31 cellular contexts compared by ENCODE assay signal in genomic region chr3:175580318-175580717, GRCh38.
"Had no signal": no experiment of that assay in that cellular context is flagged by ENCODE, and none has a peak within 500 bp of the region (broad histone marks: within the 10 kb centered on the region; RNA-seq: fewer than 3 reads in every experiment).

No MANE protein-coding gene starts in this region.

- H3K4me1 ChIP-seq: neural progenitor cell, parathyroid adenoma, psoas muscle, spleen, suprapubic skin, testis, tibial artery, transverse colon, upper lobe of right lung, uterus had no signal

- H3K4me1 Mint-ChIP-seq: natural killer cell; stimulated activated memory B cell treated with anti-CD40 and anti-IgM and Interleukin-4, amounts not matched to agents 10 μg/mL and 1 μg/mL and 100 μg/mL, for 72 hours; stimulated activated naive CD8-positive, alpha-beta T cell treated with anti-CD3 and anti-CD28 coated beads, Interleukin-15, amount 100 ng/mL, for 72 hours had no signal

- ATAC-seq: natural killer cell; psoas muscle; right cardiac atrium; sciatic nerve; stimulated activated memory B cell treated with anti-CD40 and anti-IgM and Interleukin-4, amounts not matched to agents 10 μg/mL and 1 μg/mL and 100 μg/mL, for 72 hours; stimulated activated naive CD8-positive, alpha-beta T cell treated with anti-CD3 and anti-CD28 coated beads, Interleukin-15, amount 100 ng/mL, for 72 hours; stimulated activated naive CD8-positive, alpha-beta T cell treated with anti-CD3 and anti-CD28 coated beads, Interleukin-15, Interleukin-2, amounts not matched to agents 100 U/mL and 50 U/mL, for 24 hours; upper lobe of right lung had no signal

- DNase-seq: natural killer cell; occipital lobe; ovary; posterior cingulate gyrus; psoas muscle; right cardiac atrium; spleen; stimulated activated CD4-positive, alpha-beta T cell treated with anti-CD3 and anti-CD28 coated beads, Interleukin-12 subunit alpha, Interleukin-12 subunit beta, amount 100 ng/mL, for 4 hours; stimulated activated CD4-positive, alpha-beta T cell treated with anti-CD3 and anti-CD28 coated beads, Interleukin-1b, Interleukin-23, amount 100 ng/mL, for 48 hours; stimulated activated CD4-positive, alpha-beta T cell treated with anti-CD3 and anti-CD28 coated beads, Interleukin-4, amount 100 ng/mL, for 1 hour; stimulated activated CD4-positive, alpha-beta T cell treated with anti-CD3 and anti-CD28 coated beads, Interleukin-4, amount 100 ng/mL, for 4 hours; stimulated activated CD8-positive, alpha-beta memory T cell treated with anti-CD3 and anti-CD28 coated beads, Interleukin-4, amount 100 ng/mL, for 48 hours; stimulated activated naive CD4-positive, alpha-beta T cell; stimulated activated naive CD8-positive, alpha-beta T cell treated with anti-CD3 and anti-CD28 coated beads, Interleukin-15, amount 100 ng/mL, for 72 hours; stimulated activated naive CD8-positive, alpha-beta T cell treated with anti-CD3 and anti-CD28 coated beads, Interleukin-15, Interleukin-2, amounts not matched to agents 100 U/mL and 50 U/mL, for 24 hours; substantia nigra; testis; tibial artery; transverse colon; upper lobe of right lung; uterus had no signal

- H3K4me3 Mint-ChIP-seq: natural killer cell; nephron; neural progenitor cell; stimulated activated memory B cell treated with anti-CD40 and anti-IgM and Interleukin-4, amounts not matched to agents 10 μg/mL and 1 μg/mL and 100 μg/mL, for 72 hours; stimulated activated naive CD8-positive, alpha-beta T cell treated with anti-CD3 and anti-CD28 coated beads, Interleukin-15, amount 100 ng/mL, for 72 hours; type B pancreatic cell had no signal

- H3K9ac ChIP-seq: neural progenitor cell, parathyroid adenoma had no signal

- H3K27ac Mint-ChIP-seq: natural killer cell; nephron; neural progenitor cell; progenitor cell of endocrine pancreas; stimulated activated memory B cell treated with anti-CD40 and anti-IgM and Interleukin-4, amounts not matched to agents 10 μg/mL and 1 μg/mL and 100 μg/mL, for 72 hours; stimulated activated naive CD8-positive, alpha-beta T cell treated with anti-CD3 and anti-CD28 coated beads, Interleukin-15, amount 100 ng/mL, for 72 hours; type B pancreatic cell had no signal

- H3K4me3 ChIP-seq: neural progenitor cell, ovary, psoas muscle, skin epidermis, smooth muscle cell, spleen, suprapubic skin, testis, tibial artery, transverse colon, upper lobe of right lung, uterus had no signal

- H2AFZ ChIP-seq: neural progenitor cell, parathyroid adenoma had no signal

- H3K36me3 Mint-ChIP-seq: natural killer cell; neural progenitor cell; stimulated activated memory B cell treated with anti-CD40 and anti-IgM and Interleukin-4, amounts not matched to agents 10 μg/mL and 1 μg/mL and 100 μg/mL, for 72 hours; type B pancreatic cell had no signal

- H3K36me3 ChIP-seq: neural progenitor cell, ovary, spleen, suprapubic skin, tibial artery, transverse colon, upper lobe of right lung, uterus had no signal

- H3K4me2 ChIP-seq: neural progenitor cell, smooth muscle cell had no signal

- H3K9me3 Mint-ChIP-seq: nephron; neural progenitor cell; stimulated activated memory B cell treated with anti-CD40 and anti-IgM and Interleukin-4, amounts not matched to agents 10 μg/mL and 1 μg/mL and 100 μg/mL, for 72 hours; stimulated activated naive CD8-positive, alpha-beta T cell treated with anti-CD3 and anti-CD28 coated beads, Interleukin-15, amount 100 ng/mL, for 72 hours had no signal

- H3K9me3 ChIP-seq: ovary, psoas muscle, suprapubic skin, testis, tibial artery, transverse colon, upper lobe of right lung, uterus had no signal

- H3K27me3 ChIP-seq: neural progenitor cell, ovary, spleen, suprapubic skin, testis, tibial artery, transverse colon, upper lobe of right lung, uterus had no signal

- H3K79me2 ChIP-seq: parathyroid adenoma had no signal

- H3K27me3 Mint-ChIP-seq: progenitor cell of endocrine pancreas; stimulated activated memory B cell treated with anti-CD40 and anti-IgM and Interleukin-4, amounts not matched to agents 10 μg/mL and 1 μg/mL and 100 μg/mL, for 72 hours; stimulated activated naive CD8-positive, alpha-beta T cell treated with anti-CD3 and anti-CD28 coated beads, Interleukin-15, amount 100 ng/mL, for 72 hours; type B pancreatic cell had no signal

- H3K27ac ChIP-seq: neural progenitor cell, ovary, parathyroid adenoma, psoas muscle, skin epidermis, spleen, suprapubic skin, testis, tibial artery, transverse colon, upper lobe of right lung, uterus had no signal
